9 cellular contexts compared by ENCODE assay signal in genomic region chr19:47713046-47714021, GRCh38. TPM values are rescaled to one million over a fixed set of nuclear protein-coding genes. Genes with fewer than 3 reads are reported as not detected.
DNase-seq lines count a peak whose midpoint lies in the region; ATAC-seq, FAIRE-seq and TF ChIP-seq lines count a peak whose summit lies in the region.
"Had no signal": no experiment of that assay in that cellular context is flagged by ENCODE, and none has a peak within 500 bp of the region (broad histone marks: within the 10 kb centered on the region; RNA-seq: fewer than 3 reads in every experiment).

EHD2 (plus strand) TSS chr19:47713422; CDS start chr19:47716613, 3,191 bp downstream.

- no peak within 1 kb of the TSS for H3K9ac ChIP-seq in PC-3 (ENCODE audit: low read length)

- no peak within 1 kb of the TSS for H2AFZ ChIP-seq in PC-3 (ENCODE audit: low read length)

- no peaks in the 10 kb centered on the region for H3K36me3 ChIP-seq in PC-3 (ENCODE audit: low read depth, low read length)
- H3K36me3 ChIP-seq in pancreas = peaks cover 0 to 8% (median 0%) of the 10 kb centered on the region in 3 donors
- no peaks in the 10 kb centered on the region for H3K36me3 ChIP-seq in uterus

- TF ChIP-seq POLR2A in uterus (IDR thresholded peaks at IDR 0.05) = peak; percentile 75 to 85

- no peaks in the 10 kb centered on the region for H3K4me1 ChIP-seq in PC-3 (ENCODE audit: insufficient read depth, low read length)
- H3K4me1 ChIP-seq in pancreas = no peaks in the 10 kb centered on the region
- peaks cover 0 to 21% of the 10 kb centered on the region in 2 donors for H3K4me1 ChIP-seq in uterus

- H3K9me3 ChIP-seq in PC-3 (ENCODE audit: low read length) = no peaks in the 10 kb centered on the region
- no peaks in the 10 kb centered on the region for H3K9me3 ChIP-seq in pancreas
- no peaks in the 10 kb centered on the region for H3K9me3 ChIP-seq in uterus

- POLR2A ChIA-PET in PC-3 (lab: Charles Lee; ENCODE audit: unreplicated experiment) = no interaction called here

- no peak within 1 kb of the TSS for H3K27ac Mint-ChIP-seq in activated naive CD4-positive, alpha-beta T cell treated with anti-CD3 and anti-CD28 coated beads, Interleukin-2, amount 50 U/mL, for 72 hours
- H3K27ac Mint-ChIP-seq: activated naive CD8-positive, alpha-beta T cell had no signal

- 5 to 7% methylated on average over 37 to 52 of the region's 52 CpGs for WGBS in pancreas, 2 donors

- peak; percentile 27; the same call in 1 of the 2 replicates for ATAC-seq in PC-3
- ATAC-seq in activated naive CD4-positive, alpha-beta T cell treated with anti-CD3 and anti-CD28 coated beads, Interleukin-2, amount 50 U/mL, for 72 hours = peak; percentile 86 to 87
- peak; percentile 95 for ATAC-seq in Right ventricle myocardium inferior
- peak; percentile 91 to 97 (median 94) for ATAC-seq in pancreas
- ATAC-seq in HG02938 (IDR thresholded peaks at IDR 0.05; ENCODE audit: unreplicated experiment) = no peak

- intact Hi-C loops in PC-3 (cut with micrococcal nuclease) (no loop called here), Right ventricle myocardium inferior (cut with DNase I) (loop anchor here (1.0 to 2.0 kb wide), 2 partner anchors 30 to 75 kb away; no protein-coding TSS in a partner anchor), pancreas (cut with DNase I) (loop anchor here in 2 of 3 donors (10.0 kb wide), 1 partner anchor 71 kb away; no protein-coding TSS in a partner anchor), uterus (cut with DNase I; ENCODE audit: low total_unique reads) (loop anchor here (2.0 to 10.0 kb wide), 2 partner anchors 29 to 71 kb away; no protein-coding TSS in a partner anchor)

- H4K20me1 ChIP-seq in PC-3 (ENCODE audit: low read length) = no peaks in the 10 kb centered on the region

- FAIRE-seq in pancreas (lab: Jason Lieb, UNC) = no peak

- peaks cover 0 to 11% of the 10 kb centered on the region in 2 donors for H3K36me3 Mint-ChIP-seq in activated naive CD4-positive, alpha-beta T cell treated with anti-CD3 and anti-CD28 coated beads, Interleukin-2, amount 50 U/mL, for 72 hours
- H3K36me3 Mint-ChIP-seq: activated naive CD8-positive, alpha-beta T cell had no signal

- H3K4me2 ChIP-seq in PC-3 (ENCODE audit: low read length) = no peak within 1 kb of the TSS

- CTCF ChIA-PET in PC-3 (lab: Charles Lee) = interaction anchor here (2.6 kb wide), 1 partner anchor 30 kb away, joined by 8 read pairs; no protein-coding TSS in a partner anchor

- H3K27ac ChIP-seq in PC-3 (ENCODE audit: low read length) (no peak within 1 kb of the TSS), pancreas (peak within 1 kb of the TSS; percentile 16 to 72 (median 58)), uterus (peak within 1 kb of the TSS; percentile 98 to 99)

- H3K27me3 ChIP-seq in PC-3 (ENCODE audit: low read length) (no peaks in the 10 kb centered on the region), pancreas (no peaks in the 10 kb centered on the region), uterus (no peaks in the 10 kb centered on the region)

- no peak within 1 kb of the TSS for H3K4me3 ChIP-seq in GM12875 (ENCODE audit: low read depth, low read length)
- no peak within 1 kb of the TSS for H3K4me3 ChIP-seq in PC-3 (ENCODE audit: low read length)
- peak within 1 kb of the TSS; percentile 29 to 73 (median 68) for H3K4me3 ChIP-seq in pancreas
- peak within 1 kb of the TSS; percentile 87 to 97 for H3K4me3 ChIP-seq in uterus

- DNase-seq in PC-3 = no peak
- DNase-seq in activated naive CD4-positive, alpha-beta T cell treated with anti-CD3 and anti-CD28 coated beads, Interleukin-2, amount 50 U/mL, for 72 hours (ENCODE audit: low spot score in 2 of 2) = peak in 1 of 2 donors; percentile 70
- peak; percentile 80 for DNase-seq in Right ventricle myocardium inferior (ENCODE audit: missing footprints)
- peak; percentile 53 to 90 (median 79) for DNase-seq in pancreas
- peak; percentile 81 to 87 for DNase-seq in uterus
- no peak for DNase-seq in DMS79 (lab: John Stamatoyannopoulos, UW)

- H3K9me3 Mint-ChIP-seq in activated naive CD4-positive, alpha-beta T cell treated with anti-CD3 and anti-CD28 coated beads, Interleukin-2, amount 50 U/mL, for 72 hours = no peaks in the 10 kb centered on the region

- H3K79me2 ChIP-seq in PC-3 (ENCODE audit: low read length) = no peaks in the 10 kb centered on the region

- H3K9me2 ChIP-seq in PC-3 (replicated peaks; ENCODE audit: low read length) = no peaks in the 10 kb centered on the region

- no TSS peak for BruUV-seq in PC-3 (replicated peaks; lab: Mats Ljungman, UMichigan)

- TF ChIP-seq CTCF in GM12875 (IDR thresholded peaks at IDR 0.05; ENCODE audit: borderline replicate concordance, insufficient read depth, low read depth, low read length) (peak; percentile 81), PC-3 (conservative IDR thresholded peaks at IDR 0.05; ENCODE audit: low read depth, low read length) (peak; percentile 66), pancreas (IDR thresholded peaks at IDR 0.05) (peak; percentile 87 to 96 (median 96)), uterus (IDR thresholded peaks at IDR 0.05) (peak; percentile 96 to 100 (median 99))

- H3F3A ChIP-seq in PC-3 (ENCODE audit: low read length, unreplicated experiment) = no peaks in the 10 kb centered on the region

RNA-seq across cellular contexts. Expression of gene EHD2, which starts in this region (rescaled TPM):
- total RNA-seq in PC-3 (2014; rRNA removed) = 0.11 and 1.4 TPM in 2 replicates
- 1 to 10 TPM; 1.1 to 2.0 TPM for total RNA-seq in activated naive CD4-positive, alpha-beta T cell treated with anti-CD3 and anti-CD28 coated beads, Interleukin-2, amount 50 U/mL, for 72 hours
- total RNA-seq in Right ventricle myocardium inferior = 60.5 TPM
- total RNA-seq in pancreas = 10 to 100 TPM; 14.8 to 28.3 (median 21.6) TPM
- polyA plus RNA-seq in pancreas = 10 to 100 TPM; 13.4 to 17.9 TPM
- total RNA-seq in uterus = 100 to 1,000 TPM in 1 of 4 donors, 10 to 100 TPM in 3; 72.0 to 198 (median 82.9) TPM

Comparison
In these comparisons a context has a peak if more than half of its experiments do, and no peak if none do; other contexts are left out.
1. H3K4me3 ChIP-seq: peak in pancreas (4 of 4) and uterus (2 of 2); none in GM12875 (single experiment) and PC-3 (single experiment).
2. DNase-seq: peak in Right ventricle myocardium inferior (single experiment), pancreas (6 of 6) and uterus (2 of 2); none in PC-3 (single experiment) and DMS79 (single experiment).
3. Peak in every context shown above with its lines, with median percentiles within 50 percentile points of each other: CTCF ChIP-seq.